Comparison of ENCODE assay signal across 18 cellular contexts in genomic region chr4:104417483-104417882, GRCh38.
A peak's percentile ranks its signal among the peaks of the same experiment; 100 is the strongest.
DNase-seq lines count a peak whose midpoint lies in the region; ATAC-seq lines count a peak whose summit lies in the region.
"Had no signal": no experiment of that assay in that cellular context is flagged by ENCODE, and none has a peak within 500 bp of the region (broad histone marks: within the 10 kb centered on the region; RNA-seq: fewer than 3 reads in every experiment).

No MANE protein-coding gene starts in this region.

- peak overlapping the region; percentile 25 for H3K27ac ChIP-seq in duodenal mucosa (ENCODE audit: low read depth, low read length)
- H3K27ac ChIP-seq in mucosa of rectum (ENCODE audit: low read depth in 2 of 2, low read length in 2 of 2) = peak overlapping the region; percentile 67 to 69
- H3K27ac ChIP-seq: A549; BLaER1 treated with 17β-estradiol and CSF1 and Interleukin-3, amounts not matched to agents 10 nM and 100 nM had no signal

- peak; percentile 9 for ATAC-seq in HG02759 (IDR thresholded peaks at IDR 0.05; ENCODE audit: unreplicated experiment)
- no peak for ATAC-seq in GM19351 (IDR thresholded peaks at IDR 0.05; ENCODE audit: unreplicated experiment)
- ATAC-seq: A549 had no signal

- no peaks in the 10 kb centered on the region for H3K27me3 ChIP-seq in duodenal mucosa (ENCODE audit: control insufficient read depth in 1 of 2, insufficient read depth in 2 of 2, low read length in 2 of 2)
- H3K27me3 ChIP-seq in mucosa of rectum (ENCODE audit: control insufficient read depth in 2 of 2, insufficient read depth in 2 of 2, low read length in 2 of 2) = no peaks in the 10 kb centered on the region
- H3K27me3 ChIP-seq in H7 (ENCODE audit: control insufficient read depth, insufficient read depth, low read length) = no peaks in the 10 kb centered on the region
- H3K27me3 ChIP-seq: BLaER1 treated with 17β-estradiol and CSF1 and Interleukin-3, amounts not matched to agents 10 nM and 100 nM had no signal

- H3K4me1 ChIP-seq in duodenal mucosa (ENCODE audit: control insufficient read depth in 1 of 2, insufficient read depth in 2 of 2, low read length in 2 of 2) = peaks cover 6 to 17% of the 10 kb centered on the region in 2 donors
- H3K4me1 ChIP-seq in mucosa of rectum (ENCODE audit: control insufficient read depth in 2 of 2, insufficient read depth in 2 of 2, low read length in 2 of 2) = peaks cover 0 to 15% of the 10 kb centered on the region in 2 donors
- H3K4me1 ChIP-seq: A549; BLaER1 treated with 17β-estradiol and CSF1 and Interleukin-3, amounts not matched to agents 10 nM and 100 nM had no signal

- DNase-seq in H7 = no peak
- DNase-seq in NCI-H748 treated with DMSO at 0.1 percent for 48 hours (lab: John Stamatoyannopoulos, UW) = no peak
- DNase-seq in NCI-H2029 (lab: John Stamatoyannopoulos, UW) = no peak
- DNase-seq: AML-193; CD4-positive, alpha-beta T cell; Karpas-422; NCI-H1092; NCI-H1436; NCI-H187; NCI-H524; NCI-H774; SK-N-SH had no signal

- H3K4me3 ChIP-seq in duodenal mucosa (ENCODE audit: low read depth in 1 of 2, low read length in 2 of 2) (no peak overlapping the region), mucosa of rectum (ENCODE audit: low read length in 2 of 2) (peak overlapping the region in 1 of 2 donors; percentile 35), H7 (ENCODE audit: insufficient read depth, low read depth, low read length) (no peak overlapping the region)
- H3K4me3 ChIP-seq: A549; BLaER1 treated with 17β-estradiol and CSF1 and Interleukin-3, amounts not matched to agents 10 nM and 100 nM had no signal

- no peaks in the 10 kb centered on the region for H3K9me3 ChIP-seq in duodenal mucosa (ENCODE audit: control insufficient read depth in 1 of 2, low read length in 2 of 2)
- H3K9me3 ChIP-seq in mucosa of rectum (ENCODE audit: control insufficient read depth in 2 of 2, low read length in 2 of 2) = no peaks in the 10 kb centered on the region
- H3K9me3 ChIP-seq: A549; BLaER1 treated with 17β-estradiol and CSF1 and Interleukin-3, amounts not matched to agents 10 nM and 100 nM; SK-N-SH had no signal

- H3K9ac ChIP-seq in duodenal mucosa (ENCODE audit: low read depth in 1 of 2, low read length in 2 of 2) (no peak overlapping the region), mucosa of rectum (ENCODE audit: low read depth in 1 of 2, low read length in 2 of 2) (no peak overlapping the region)
- H3K9ac ChIP-seq: BLaER1 treated with 17β-estradiol and CSF1 and Interleukin-3, amounts not matched to agents 10 nM and 100 nM; SK-N-SH had no signal

- H3K36me3 ChIP-seq in duodenal mucosa (ENCODE audit: control insufficient read depth in 1 of 2, insufficient read depth in 2 of 2, low read length in 2 of 2) = no peaks in the 10 kb centered on the region
- H3K36me3 ChIP-seq in mucosa of rectum (ENCODE audit: control insufficient read depth in 2 of 2, insufficient read depth in 2 of 2, low read length in 2 of 2) = no peaks in the 10 kb centered on the region
- no peaks in the 10 kb centered on the region for H3K36me3 ChIP-seq in H7 (replicated peaks; ENCODE audit: control insufficient read depth, insufficient read depth, low read length)
- H3K36me3 ChIP-seq: BLaER1 treated with 17β-estradiol and CSF1 and Interleukin-3, amounts not matched to agents 10 nM and 100 nM had no signal
